In genomic region chrX:43456056-43456455, GRCh38 we compare ENCODE assay signal across 15 cellular contexts.
A peak's percentile ranks its signal among the peaks of the same experiment; 100 is the strongest.
DNase-seq lines count a peak whose midpoint lies in the region; FAIRE-seq and TF ChIP-seq lines count a peak whose summit lies in the region.
"Had no signal": no experiment of that assay in that cellular context is flagged by ENCODE, and none has a peak within 500 bp of the region (broad histone marks: within the 10 kb centered on the region; RNA-seq: fewer than 3 reads in every experiment).

No MANE protein-coding gene starts in this region.

- peak; percentile 4 for DNase-seq in BE2C
- peak; percentile 22 for DNase-seq in D341Med (ENCODE audit: low spot score)
- DNase-seq in SJCRH30, result peak; percentile 8 to 20
- peak; percentile 22 for DNase-seq in nephron progenitor cell
- DNase-seq in GM12892 (ENCODE audit: insufficient read length), result no peak
- DNase-seq in NCI-H2196 (lab: John Stamatoyannopoulos, UW; ENCODE audit: unreplicated experiment), result no peak
- no peak for DNase-seq in stimulated activated CD4-positive, alpha-beta T cell treated with anti-CD3 and anti-CD28 coated beads, Interleukin-4, amount 100 ng/mL, for 24 hours
- DNase-seq: CD4-positive, CD25-positive, alpha-beta regulatory T cell; DND-41; GDM1 had no signal

- no peak for TF ChIP-seq CTCF in BE2C (IDR thresholded peaks at IDR 0.05; ENCODE audit: low read depth, low read length)
- no peak for TF ChIP-seq CTCF in nephron progenitor cell (IDR thresholded peaks at IDR 0.05)

- H3K27me3 Mint-ChIP-seq in nephron progenitor cell (ENCODE audit: low read depth, poor library complexity), result no peaks in the 10 kb centered on the region
- H3K27me3 Mint-ChIP-seq: CD4-positive, CD25-positive, alpha-beta regulatory T cell had no signal

- H3K9me3 ChIP-seq in BE2C, result no peaks in the 10 kb centered on the region
- no peaks in the 10 kb centered on the region for H3K9me3 ChIP-seq in SJCRH30 (replicated peaks)
- H3K9me3 ChIP-seq: A549, HAP-1 had no signal

- peaks cover 47% of the 10 kb centered on the region for H3K4me1 Mint-ChIP-seq in nephron progenitor cell
- H3K4me1 Mint-ChIP-seq: CD4-positive, CD25-positive, alpha-beta regulatory T cell had no signal

- no peak for TF ChIP-seq POLR2A in GM12892 (IDR thresholded peaks at IDR 0.05; ENCODE audit: low read depth, low read length)

- H3K4me1 ChIP-seq in BE2C (no peaks in the 10 kb centered on the region), SJCRH30 (no peaks in the 10 kb centered on the region)
- H3K4me1 ChIP-seq: A549; BLaER1 treated with 17β-estradiol and CSF1 and Interleukin-3, amounts not matched to agents 10 nM and 100 nM; HAP-1 had no signal

- FAIRE-seq in GM12892 (lab: Jason Lieb, UNC), result no peak
- FAIRE-seq: H1 had no signal

- no peak overlapping the region for H3K27ac ChIP-seq in SJCRH30
- H3K27ac ChIP-seq: A549; BLaER1 treated with 17β-estradiol and CSF1 and Interleukin-3, amounts not matched to agents 10 nM and 100 nM had no signal

- H3K36me3 ChIP-seq in BE2C, result no peaks in the 10 kb centered on the region
- H3K36me3 ChIP-seq in SJCRH30, result no peaks in the 10 kb centered on the region
- H3K36me3 ChIP-seq: BLaER1 treated with 17β-estradiol and CSF1 and Interleukin-3, amounts not matched to agents 10 nM and 100 nM; HAP-1 had no signal

- H3K4me3 ChIP-seq in BE2C (ENCODE audit: low read depth, low read length) (no peak overlapping the region), SJCRH30 (no peak overlapping the region)
- H3K4me3 ChIP-seq: A549; BLaER1 treated with 17β-estradiol and CSF1 and Interleukin-3, amounts not matched to agents 10 nM and 100 nM; HAP-1 had no signal

- no peak overlapping the region for H3K4me3 Mint-ChIP-seq in nephron progenitor cell
- H3K4me3 Mint-ChIP-seq: CD4-positive, CD25-positive, alpha-beta regulatory T cell; IgD-negative memory B cell had no signal

- H3K36me3 Mint-ChIP-seq in nephron progenitor cell (ENCODE audit: low read depth), result peaks cover 7% of the 10 kb centered on the region
- H3K36me3 Mint-ChIP-seq: CD4-positive, CD25-positive, alpha-beta regulatory T cell had no signal

- H3K9me3 Mint-ChIP-seq in nephron progenitor cell, result peaks cover 30% of the 10 kb centered on the region

- peak overlapping the region; percentile 12 for H3K27ac Mint-ChIP-seq in nephron progenitor cell
- H3K27ac Mint-ChIP-seq: CD4-positive, CD25-positive, alpha-beta regulatory T cell; IgD-negative memory B cell had no signal

- H3K27me3 ChIP-seq in BE2C (no peaks in the 10 kb centered on the region), SJCRH30 (no peaks in the 10 kb centered on the region)

Comparison
In these comparisons a context has a peak if more than half of its experiments do, and no peak if none do; other contexts are left out.
1. DNase-seq: peak in BE2C (single experiment), D341Med (single experiment), SJCRH30 (2 of 2) and nephron progenitor cell (single experiment); none in GM12892 (single experiment), NCI-H2196 (single experiment) and stimulated activated CD4-positive, alpha-beta T cell treated with anti-CD3 and anti-CD28 coated beads, Interleukin-4, amount 100 ng/mL, for 24 hours (single experiment).